Comparison of ENCODE assay signal across 22 cellular contexts in the genomic region with DNA sequence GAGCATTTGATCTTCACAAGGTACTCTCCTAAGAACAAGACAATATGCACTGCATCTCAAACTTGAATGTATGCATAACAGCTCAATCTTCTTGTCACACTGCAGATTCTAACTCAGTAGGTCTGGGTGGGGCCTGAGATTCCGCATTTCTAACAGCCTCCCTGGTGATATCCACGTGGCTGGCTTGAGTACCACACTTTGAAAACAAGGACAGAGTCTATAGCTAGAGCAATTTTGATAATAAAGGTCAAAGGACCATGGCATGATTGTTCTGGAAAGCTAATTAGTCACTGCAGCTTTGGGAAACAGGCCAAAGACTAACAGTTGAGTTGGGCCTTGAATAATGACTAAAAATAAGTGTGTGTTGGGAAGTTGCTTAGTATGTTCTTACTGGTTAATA.
A peak's percentile ranks its signal among the peaks of the same experiment; 100 is the strongest.
DNase-seq lines count a peak whose midpoint lies in the region; ATAC-seq, FAIRE-seq and TF ChIP-seq lines count a peak whose summit lies in the region.
"Had no signal": no experiment of that assay in that cellular context is flagged by ENCODE, and none has a peak within 500 bp of the region (broad histone marks: within the 10 kb centered on the region; RNA-seq: fewer than 3 reads in every experiment).

No MANE protein-coding gene starts in this region.

- H3K4me3 ChIP-seq in mucosa of descending colon: no peak overlapping the region
- H3K4me3 ChIP-seq in small intestine (ENCODE audit: low read depth in 1 of 2, low read length in 2 of 2): no peak overlapping the region
- H3K4me3 ChIP-seq in smooth muscle cell: no peak overlapping the region
- H3K4me3 ChIP-seq: BLaER1 treated with 17β-estradiol and CSF1 and Interleukin-3, amounts not matched to agents 10 nM and 100 nM; GM23338 had no signal

- H3K4me1 ChIP-seq in mucosa of descending colon (ENCODE audit: low read depth): no peaks in the 10 kb centered on the region
- H3K4me1 ChIP-seq in small intestine (ENCODE audit: control insufficient read depth in 2 of 2, insufficient read depth in 1 of 2, low read depth in 1 of 2, low read length in 1 of 2): peaks cover 0 to 3% of the 10 kb centered on the region in 2 donors
- H3K4me1 ChIP-seq in smooth muscle cell (ENCODE audit: low read depth): peaks cover 4% of the 10 kb centered on the region
- H3K4me1 ChIP-seq: BE2C had no signal

- H4K20me1 ChIP-seq in smooth muscle cell (ENCODE audit: low read depth): no peaks in the 10 kb centered on the region
- H4K20me1 ChIP-seq: BLaER1 treated with 17β-estradiol and CSF1 and Interleukin-3, amounts not matched to agents 10 nM and 100 nM had no signal

- H3K79me2 ChIP-seq in smooth muscle cell (ENCODE audit: low read depth): no peaks in the 10 kb centered on the region

- WGBS in small intestine, 3 donors: 6 to 40% (median 12%) methylated on average over 2 of the region's 2 CpGs
- WGBS in smooth muscle cell (ENCODE audit: low lambda C conversion rate): 53% methylated on average over 2 of the region's 2 CpGs

- no peak overlapping the region for H3K9ac ChIP-seq in smooth muscle cell (ENCODE audit: low read depth)
- H3K9ac ChIP-seq: BLaER1 treated with 17β-estradiol and CSF1 and Interleukin-3, amounts not matched to agents 10 nM and 100 nM had no signal

- no peak for TF ChIP-seq CTCF in mucosa of descending colon (IDR thresholded peaks at IDR 0.05)
- no peak for TF ChIP-seq CTCF in smooth muscle cell (IDR thresholded peaks at IDR 0.05; ENCODE audit: borderline replicate concordance, insufficient read depth, poor library complexity, severe bottlenecking)

- H2AFZ ChIP-seq in smooth muscle cell (ENCODE audit: low read depth): no peak overlapping the region
- H2AFZ ChIP-seq: GM23338 had no signal

- FAIRE-seq in small intestine (lab: Jason Lieb, UNC): peak; percentile 44
- FAIRE-seq: GM12891, GM18507 had no signal

- intact Hi-C loops in mucosa of descending colon (cut with DNase I, micrococcal nuclease): no loop called here

- DNase-seq in NCI-H69 (lab: John Stamatoyannopoulos, UW) (peak; percentile 4), foreskin melanocyte (peak; percentile 46), mucosa of descending colon (no peak), small intestine (peak; percentile 94), smooth muscle cell (lab: John Stamatoyannopoulos, UW; ENCODE audit: unreplicated experiment) (no peak), COLO668 (lab: John Stamatoyannopoulos, UW; ENCODE audit: unreplicated experiment) (no peak), NCI-H2081 (lab: John Stamatoyannopoulos, UW) (no peak)
- DNase-seq: AML-193; BE2C; Calu3; CD4-positive, alpha-beta T cell; CD8-positive, alpha-beta memory T cell; COR-L47; DMS53; DMS79 treated with DMSO at 0.1 percent for 48 hours; GF-D8; H9 had no signal

- H3K27ac ChIP-seq in small intestine (ENCODE audit: low read depth in 1 of 2, low read length in 1 of 2) (no peak overlapping the region), smooth muscle cell (ENCODE audit: low read depth) (no peak overlapping the region)
- H3K27ac ChIP-seq: BLaER1 treated with 17β-estradiol and CSF1 and Interleukin-3, amounts not matched to agents 10 nM and 100 nM had no signal

- H3K36me3 ChIP-seq in mucosa of descending colon (ENCODE audit: low read depth) (no peaks in the 10 kb centered on the region), small intestine (ENCODE audit: control insufficient read depth in 2 of 2, insufficient read depth in 2 of 2, low read length in 2 of 2) (no peaks in the 10 kb centered on the region), smooth muscle cell (ENCODE audit: low read depth) (no peaks in the 10 kb centered on the region)
- H3K36me3 ChIP-seq: BE2C; BLaER1 treated with 17β-estradiol and CSF1 and Interleukin-3, amounts not matched to agents 10 nM and 100 nM had no signal

- ATAC-seq in mucosa of descending colon: peak; percentile 46
- ATAC-seq: GM23338, HCT116 had no signal

- no peak overlapping the region for H3K4me2 ChIP-seq in smooth muscle cell
- H3K4me2 ChIP-seq: BLaER1 treated with 17β-estradiol and CSF1 and Interleukin-3, amounts not matched to agents 10 nM and 100 nM; GM23338 had no signal

- no peaks in the 10 kb centered on the region for H3F3A ChIP-seq in smooth muscle cell (ENCODE audit: low read depth)

- H3K27me3 ChIP-seq in small intestine (ENCODE audit: control insufficient read depth in 2 of 2, insufficient read depth in 2 of 2, low read length in 2 of 2) (no peaks in the 10 kb centered on the region), smooth muscle cell (ENCODE audit: low read depth) (no peaks in the 10 kb centered on the region)
- H3K27me3 ChIP-seq: BE2C; BLaER1 treated with 17β-estradiol and CSF1 and Interleukin-3, amounts not matched to agents 10 nM and 100 nM had no signal

- H3K9me3 ChIP-seq in mucosa of descending colon (no peaks in the 10 kb centered on the region), small intestine (ENCODE audit: control insufficient read depth, low read depth) (no peaks in the 10 kb centered on the region), smooth muscle cell (replicated peaks; ENCODE audit: low read depth) (no peaks in the 10 kb centered on the region)
- H3K9me3 ChIP-seq: BE2C had no signal

Comparison
In these comparisons a context has a peak if more than half of its experiments do, and no peak if none do; other contexts are left out.
1. DNase-seq: peak in NCI-H69 (single experiment), foreskin melanocyte (single experiment) and small intestine (single experiment); none in mucosa of descending colon (0 of 3), smooth muscle cell (single experiment), COLO668 (single experiment) and NCI-H2081 (0 of 2).